1 cellular context compared by ENCODE assay signal in genomic region chr6:33040157-33040556, GRCh38.
A peak's percentile ranks its signal among the peaks of the same experiment; 100 is the strongest.
TF ChIP-seq lines count a peak whose summit lies in the region.

No MANE protein-coding gene starts in this region.

TF ChIP-seq in GM12878, 131 proteins besides CTCF, POLR2A, EP300 and RAD21 (continued from another document):
- TF ChIP-seq ZNF207 (IDR thresholded peaks at IDR 0.05; ENCODE audit: borderline replicate concordance) (no peak), CHD4 (IDR thresholded peaks at IDR 0.05) (no peak), E2F8 (IDR thresholded peaks at IDR 0.05; ENCODE audit: low read depth, partially characterized antibody) (no peak), BMI1 (IDR thresholded peaks at IDR 0.05; ENCODE audit: borderline replicate concordance) (no peak), SRF (IDR thresholded peaks at IDR 0.05; ENCODE audit: low read depth in 2 of 2, low read length in 2 of 2) (no peak), JUNB (IDR thresholded peaks at IDR 0.05) (peak; percentile 52), POU2F2 (IDR thresholded peaks at IDR 0.05; ENCODE audit: borderline replicate concordance, low read depth, low read length) (peak; percentile 95), RAD51 (IDR thresholded peaks at IDR 0.05) (no peak), ATF2 (IDR thresholded peaks at IDR 0.05; ENCODE audit: low read length) (0 out of 2 replicates have a peak, but pooled peaks have one; percentile 29), ATF7 (IDR thresholded peaks at IDR 0.05; ENCODE audit: low read depth) (peak; percentile 82), PKNOX1 (IDR thresholded peaks at IDR 0.05) (no peak), CREM (IDR thresholded peaks at IDR 0.05; ENCODE audit: low read depth) (0 out of 2 replicates have a peak, but pooled peaks have one; percentile 30), BHLHE40 (IDR thresholded peaks at IDR 0.05; ENCODE audit: borderline replicate concordance in 1 of 2, low read depth in 2 of 2, low read length in 1 of 2) (peak in 1 of 2 experiments; percentile 43; a peak in 1 of 4 replicates), ETV6 (conservative IDR thresholded peaks at IDR 0.05 in 1 of 2, IDR thresholded peaks at IDR 0.05 in 1 of 2; ENCODE audit: borderline replicate concordance in 1 of 2, low read depth in 1 of 2) (peak in 1 of 2 experiments; percentile 71; a peak in 1 of 4 replicates), ZNF24 (IDR thresholded peaks at IDR 0.05) (0 out of 2 replicates have a peak, but pooled peaks have one; percentile 19)
